9 cellular contexts compared by ENCODE assay signal in genomic region chr22:23856721-23857605, GRCh38. TPM values are rescaled to one million over a fixed set of nuclear protein-coding genes. Genes with fewer than 3 reads are reported as not detected.
A peak's percentile ranks its signal among the peaks of the same experiment; 100 is the strongest.
DNase-seq lines count a peak whose midpoint lies in the region; ATAC-seq, FAIRE-seq and TF ChIP-seq lines count a peak whose summit lies in the region.
"Had no signal": no experiment of that assay in that cellular context is flagged by ENCODE, and none has a peak within 500 bp of the region (broad histone marks: within the 10 kb centered on the region; RNA-seq: fewer than 3 reads in every experiment).

No MANE protein-coding gene starts in this region.

- TF ChIP-seq RAD21 in liver (IDR thresholded peaks at IDR 0.05): no peak

- intact Hi-C loops in Caco-2 (cut with micrococcal nuclease; ENCODE audit: unreplicated experiment): loop anchor here (5.0 kb wide), 1 partner anchor 35 kb away; the partner anchor contains the start of gene MIF

- peak overlapping the region; percentile 5 to 88 for H3K9ac ChIP-seq in liver (ENCODE audit: low read depth in 1 of 2, low read length in 2 of 2)

- FAIRE-seq in RCC 7860 (lab: Jason Lieb, UNC): no peak
- FAIRE-seq: colon had no signal

- H3K27ac Mint-ChIP-seq in Caco-2 (ENCODE audit: unreplicated experiment): peak overlapping the region; percentile 79

- DNase-seq in Caco-2 (peak; percentile 80), RCC 7860 (ENCODE audit: low spot score) (peak; percentile 3), dedifferentiated amniotic fluid mesenchymal stem cell (ENCODE audit: extremely low spot score) (peak; percentile 66), superior temporal gyrus (ENCODE audit: extremely low spot score) (peak; percentile 49), HPDE6-E6E7 (ENCODE audit: extremely low spot score) (no peak)

- peak overlapping the region; percentile 80 for H3K4me3 Mint-ChIP-seq in Caco-2 (ENCODE audit: unreplicated experiment)

- H3K9me3 Mint-ChIP-seq in Caco-2 (ENCODE audit: unreplicated experiment): no peaks in the 10 kb centered on the region

- H3K4me3 ChIP-seq in Caco-2 (ENCODE audit: low read depth, low read length) (peak overlapping the region; percentile 53), liver (ENCODE audit: low read depth in 1 of 3, low read length in 3 of 3) (peak overlapping the region; percentile 50 to 96 (median 84))

- H3K27me3 ChIP-seq in Caco-2 (replicated peaks; ENCODE audit: control insufficient read depth, insufficient read depth, low read length) (no peaks in the 10 kb centered on the region), liver (ENCODE audit: control insufficient read depth in 4 of 4, insufficient read depth in 4 of 4, low read length in 3 of 4) (no peaks in the 10 kb centered on the region)

- H3K9me3 ChIP-seq in Caco-2 (no peaks in the 10 kb centered on the region), liver (ENCODE audit: control insufficient read depth in 4 of 4, low read length in 3 of 4) (no peaks in the 10 kb centered on the region)

- no TSS peak for BruUV-seq in Caco-2 (replicated peaks; lab: Mats Ljungman, UMichigan)

- peak overlapping the region; percentile 87 to 88 for H3K27ac ChIP-seq in liver (ENCODE audit: low read depth in 1 of 2, low read length in 2 of 2)

- WGBS in liver: 4% methylated on average over 58 of the region's 58 CpGs

- no peaks in the 10 kb centered on the region for H3K27me3 Mint-ChIP-seq in Caco-2 (ENCODE audit: insufficient read depth, unreplicated experiment)

- H3K4me1 Mint-ChIP-seq in Caco-2 (ENCODE audit: low read depth, unreplicated experiment): peaks cover 7% of the 10 kb centered on the region

- CTCF ChIA-PET in Caco-2 (lab: Charles Lee): interaction anchor here (0.5 to 2.3 kb wide), 18 partner anchors 8 to 1975 kb away, joined by 3 to 45 read pairs (median 5); partner anchors contain the start of genes CHCHD10, MIF and MMP11

- H3K4me1 ChIP-seq in Caco-2 (0 out of 2 replicates have a peak, but pooled peaks cover 3% of the 10 kb centered on the region), liver (ENCODE audit: control insufficient read depth in 4 of 4, insufficient read depth in 4 of 4, low read length in 3 of 4) (peaks cover 0 to 21% (median 13%) of the 10 kb centered on the region in 4 donors)

- peak; percentile 33 for ATAC-seq in GM19025 (IDR thresholded peaks at IDR 0.05; ENCODE audit: low read depth, unreplicated experiment)
- ATAC-seq in HG03175 (IDR thresholded peaks at IDR 0.05; ENCODE audit: unreplicated experiment): peak; percentile 33

- TF ChIP-seq CTCF in Caco-2 (IDR thresholded peaks at IDR 0.05; ENCODE audit: insufficient read depth in 1 of 2, low read depth in 1 of 2, low read length in 1 of 2, severe bottlenecking in 1 of 2, unreplicated experiment in 1 of 2): peak in 1 of 2 experiments; percentile 36
- TF ChIP-seq CTCF in liver (IDR thresholded peaks at IDR 0.05; ENCODE audit: low read depth, low read length, missing input control): no peak

- POLR2A ChIA-PET in Caco-2 (lab: Charles Lee): interaction anchor here (0.5 to 1.6 kb wide), 21 partner anchors 7 to 268 kb away, joined by 3 to 45 read pairs (median 5); partner anchors contain the start of genes CABIN1, CHCHD10, MIF and MMP11

- H3K36me3 Mint-ChIP-seq in Caco-2 (ENCODE audit: insufficient read depth, unreplicated experiment): no peaks in the 10 kb centered on the region

- H3K36me3 ChIP-seq in Caco-2 (ENCODE audit: control insufficient read depth, insufficient read depth, low read length) (peaks cover 1% of the 10 kb centered on the region; the same call in 1 of the 2 replicates), liver (ENCODE audit: control insufficient read depth in 4 of 4, insufficient read depth in 3 of 4, low read depth in 1 of 4, low read length in 3 of 4) (no peaks in the 10 kb centered on the region)

TF ChIP-seq in liver, 16 proteins besides CTCF, POLR2A, EP300 and RAD21:
- TF ChIP-seq NR2F2 (IDR thresholded peaks at IDR 0.05): peak; percentile 33
- no peak for TF ChIP-seq HNF4G (IDR thresholded peaks at IDR 0.05)
- no peak for TF ChIP-seq FOXA1 (IDR thresholded peaks at IDR 0.05)
- TF ChIP-seq, protein P1, sequence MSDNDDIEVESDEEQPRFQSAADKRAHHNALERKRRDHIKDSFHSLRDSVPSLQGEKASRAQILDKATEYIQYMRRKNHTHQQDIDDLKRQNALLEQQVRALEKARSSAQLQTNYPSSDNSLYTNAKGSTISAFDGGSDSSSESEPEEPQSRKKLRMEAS (IDR thresholded peaks at IDR 0.05): no peak

RNA-seq across cellular contexts. Expression of gene SLC2A11, which starts 0.7 kb away (rescaled TPM):
- total RNA-seq in Caco-2 (2022) (29.5 and 32.4 TPM in 2 replicates), liver (1 to 10 TPM; 5.0 to 9.0 TPM)
- polyA plus RNA-seq in liver: 1 to 10 TPM; 3.4 to 3.5 TPM

RNA-seq across cellular contexts. Expression of gene DERL3, which starts 18.2 kb away (rescaled TPM):
- 4.4 and 5.4 TPM in 2 replicates for total RNA-seq in Caco-2 (2022)
- total RNA-seq in liver: 1 to 10 TPM; 1.0 to 4.5 TPM
- 1 to 10 TPM; 3.3 to 9.3 TPM for polyA plus RNA-seq in liver

RNA-seq across cellular contexts. Expression of gene MIF, which starts 37.2 kb away (rescaled TPM):
- total RNA-seq in Caco-2 (2022) (762 and 795 TPM in 2 replicates), liver (100 to 1,000 TPM; 108 to 207 TPM)
- polyA plus RNA-seq in liver: 1,000 to 10,000 TPM in 1 of 2 donors, 100 to 1,000 TPM in 1; 399 to 1,047 TPM
